Comparison of ENCODE assay signal across 10 cellular contexts in the genomic region with DNA sequence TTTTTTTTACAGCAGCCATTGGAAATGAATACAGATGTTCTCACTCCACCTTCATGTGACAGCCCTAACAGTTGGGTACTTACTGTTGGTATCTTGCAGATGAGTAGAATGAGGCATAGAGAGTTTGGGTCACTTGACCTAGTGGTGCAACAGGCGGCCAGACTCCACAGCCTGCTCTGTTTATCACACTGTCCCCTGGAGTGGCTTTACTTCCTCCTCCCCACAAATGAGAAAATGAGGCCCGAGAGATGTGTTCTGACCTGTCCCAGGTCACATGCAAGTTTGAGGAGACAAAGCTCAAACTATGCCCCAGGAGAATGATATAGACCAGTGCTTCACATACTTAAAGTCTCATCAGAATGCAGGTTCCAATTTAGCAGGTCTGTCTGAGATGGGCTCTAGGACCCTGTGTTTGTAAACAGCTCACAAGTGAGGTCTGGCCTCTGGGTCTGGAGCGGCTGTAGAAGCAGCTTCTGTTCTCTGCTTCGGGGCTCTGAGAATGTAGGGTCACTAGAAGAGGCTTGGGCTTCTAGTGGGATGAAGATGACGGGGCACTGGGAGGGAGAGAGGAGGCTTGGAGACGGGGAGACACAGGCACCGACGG. TPM values are rescaled to one million over a fixed set of nuclear protein-coding genes. Genes with fewer than 3 reads are reported as not detected.
DNase-seq lines count a peak whose midpoint lies in the region; ATAC-seq and TF ChIP-seq lines count a peak whose summit lies in the region.
"Had no signal": no experiment of that assay in that cellular context is flagged by ENCODE, and none has a peak within 500 bp of the region (broad histone marks: within the 10 kb centered on the region; RNA-seq: fewer than 3 reads in every experiment).

No MANE protein-coding gene starts in this region.

- peak overlapping the region in 2 of 3 donors; percentile 67 to 81 for H3K27ac ChIP-seq in thyroid gland
- H3K27ac ChIP-seq: PC-9 had no signal

- H3K9me3 ChIP-seq in mucosa of descending colon (no peaks in the 10 kb centered on the region), thyroid gland (no peaks in the 10 kb centered on the region)

- H3K4me3 Mint-ChIP-seq in chondrocyte (ENCODE audit: unreplicated experiment), result peak overlapping the region; percentile 40
- H3K4me3 Mint-ChIP-seq: activated CD4-positive, alpha-beta memory T cell treated with anti-CD3 and anti-CD28 coated beads, Interleukin-2, amount 10 ng/mL, durations not matched to agents 7 days and 5 days had no signal

- no peaks in the 10 kb centered on the region for H3K4me1 ChIP-seq in mucosa of descending colon (ENCODE audit: low read depth)
- peaks cover 3 to 10% of the 10 kb centered on the region in 2 donors for H3K4me1 ChIP-seq in thyroid gland

- H3K4me1 Mint-ChIP-seq in chondrocyte (ENCODE audit: low read depth), result peaks cover 49% of the 10 kb centered on the region

- H3K27me3 ChIP-seq in thyroid gland, result no peaks in the 10 kb centered on the region

- H3K9me3 Mint-ChIP-seq in chondrocyte (ENCODE audit: low read depth), result no peaks in the 10 kb centered on the region

- TF ChIP-seq CTCF in chondrocyte (IDR thresholded peaks at IDR 0.05) (no peak), mucosa of descending colon (IDR thresholded peaks at IDR 0.05) (no peak), thyroid gland (IDR thresholded peaks at IDR 0.05) (no peak)

- intact Hi-C loops in mucosa of descending colon (cut with DNase I, micrococcal nuclease) (no loop called here), thyroid gland (cut with DNase I) (no loop called here)

- H3K36me3 Mint-ChIP-seq in chondrocyte (ENCODE audit: low read depth), result no peaks in the 10 kb centered on the region

- ATAC-seq in mucosa of descending colon (peak; percentile 35), HG03025 (IDR thresholded peaks at IDR 0.05; ENCODE audit: low FRiP score, unreplicated experiment) (no peak)

- no peak overlapping the region for H3K4me3 ChIP-seq in mucosa of descending colon
- no peak overlapping the region for H3K4me3 ChIP-seq in thyroid gland (replicated peaks in 1 of 3)
- H3K4me3 ChIP-seq: PC-9 had no signal

- H3K36me3 ChIP-seq in mucosa of descending colon (ENCODE audit: low read depth), result no peaks in the 10 kb centered on the region
- H3K36me3 ChIP-seq in thyroid gland, result no peaks in the 10 kb centered on the region

- peak; percentile 14 for DNase-seq in NOMO-1 treated with DMSO at 0.1 percent for 48 hours (lab: John Stamatoyannopoulos, UW; ENCODE audit: unreplicated experiment)
- no peak for DNase-seq in NOMO-1 treated with dmso at 0.1 percent for 144 hours (lab: John Stamatoyannopoulos, UW; ENCODE audit: unreplicated experiment)
- no peak for DNase-seq in chondrocyte (ENCODE audit: low spot score)
- no peak for DNase-seq in mucosa of descending colon
- DNase-seq in thyroid gland, result no peak
- no peak for DNase-seq in activated CD8-positive, alpha-beta memory T cell treated with anti-CD3 and anti-CD28 coated beads, Interleukin-2, amount 50 U/mL, for 48 hours
- DNase-seq in SW480 (ENCODE audit: low spot score), result no peak
- DNase-seq: activated CD4-positive, alpha-beta memory T cell treated with anti-CD3 and anti-CD28 coated beads, Interleukin-2, amount 10 ng/mL, durations not matched to agents 7 days and 5 days; PC-9 had no signal

- 85 to 88% methylated on average over 8 of the region's 8 CpGs for WGBS in thyroid gland, 2 donors

- H3K27ac Mint-ChIP-seq in chondrocyte (ENCODE audit: unreplicated experiment), result peak overlapping the region; percentile 91
- H3K27ac Mint-ChIP-seq: activated CD4-positive, alpha-beta memory T cell treated with anti-CD3 and anti-CD28 coated beads, Interleukin-2, amount 10 ng/mL, durations not matched to agents 7 days and 5 days had no signal

- H3K27me3 Mint-ChIP-seq in chondrocyte (ENCODE audit: low read depth), result no peaks in the 10 kb centered on the region

- no peak for TF ChIP-seq POLR2A in thyroid gland (IDR thresholded peaks at IDR 0.05)

RNA-seq across cellular contexts. Expression of a gene that starts 37.4 kb away (rescaled TPM):
- total RNA-seq in chondrocyte (8.6 to 13.3 TPM (median 9.4 TPM) in 3 replicates), mucosa of descending colon (10 to 100 TPM in 1 of 3 donors, 1 to 10 TPM in 2; 4.9 to 10.9 (median 6.7) TPM), thyroid gland (10 to 100 TPM; 29.1 to 49.6 (median 34.9) TPM)
